Comparison of ENCODE assay signal across 8 cellular contexts in the genomic region with DNA sequence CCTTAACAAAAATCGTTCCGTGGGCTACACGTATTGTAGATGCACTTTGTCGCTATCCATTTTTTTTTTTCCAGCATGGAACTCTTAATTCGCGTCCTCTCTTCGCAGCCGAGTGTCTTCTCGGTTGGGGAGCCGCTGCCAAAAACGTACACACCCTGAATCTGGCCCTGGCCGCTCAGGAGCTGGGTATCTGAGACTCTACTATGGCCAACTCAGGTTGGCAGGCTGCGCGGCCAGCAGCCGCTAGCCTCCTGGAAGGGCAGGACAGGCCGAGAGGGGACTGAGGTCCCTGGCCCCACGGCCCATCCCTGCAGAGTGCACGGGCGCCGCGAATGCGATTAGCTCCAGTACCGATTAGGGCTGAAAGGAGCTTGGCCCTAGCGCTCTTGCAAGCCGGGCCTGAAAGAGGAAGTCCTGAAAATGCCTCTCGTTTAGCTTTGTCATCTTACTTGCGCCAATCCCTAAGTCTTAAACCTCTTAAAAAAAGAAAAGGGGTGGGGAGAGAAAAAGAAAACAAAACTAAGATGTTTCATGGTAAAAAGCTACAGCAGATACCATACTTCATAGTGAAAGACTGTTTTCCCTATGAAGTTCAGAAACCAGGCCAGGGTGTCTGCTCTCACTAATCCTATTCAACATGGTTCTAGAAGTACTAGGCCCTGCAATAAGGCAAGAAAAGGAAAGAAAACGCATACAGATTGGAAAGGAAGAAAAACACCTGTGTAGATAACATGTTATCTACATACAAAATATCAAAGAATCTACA.
DNase-seq lines count a peak whose midpoint lies in the region; ATAC-seq and TF ChIP-seq lines count a peak whose summit lies in the region.

No MANE protein-coding gene starts in this region.

- TF ChIP-seq POLR2A in Peyer's patch (IDR thresholded peaks at IDR 0.05): peak in 1 of 2 donors; percentile 8
- TF ChIP-seq POLR2A in prostate gland (IDR thresholded peaks at IDR 0.05): peak; percentile 28
- TF ChIP-seq POLR2A in vagina (IDR thresholded peaks at IDR 0.05): no peak

- H3K27ac Mint-ChIP-seq in activated naive CD4-positive, alpha-beta T cell treated with anti-CD3 and anti-CD28 coated beads, Interleukin-2, amount 10 ng/mL, durations not matched to agents 7 days and 5 days: peak overlapping the region; percentile 96

- peaks cover 22% of the 10 kb centered on the region for H3K4me1 Mint-ChIP-seq in activated naive CD4-positive, alpha-beta T cell treated with anti-CD3 and anti-CD28 coated beads, Interleukin-2, amount 10 ng/mL, durations not matched to agents 7 days and 5 days

- H3K9me3 Mint-ChIP-seq in activated naive CD4-positive, alpha-beta T cell treated with anti-CD3 and anti-CD28 coated beads, Interleukin-2, amount 10 ng/mL, durations not matched to agents 7 days and 5 days: peaks cover 5% of the 10 kb centered on the region

- peaks cover 0 to 2% (median 0%) of the 10 kb centered on the region in 3 donors for H3K36me3 ChIP-seq in Peyer's patch
- H3K36me3 ChIP-seq in prostate gland: no peaks in the 10 kb centered on the region
- no peaks in the 10 kb centered on the region for H3K36me3 ChIP-seq in vagina

- DNase-seq in Peyer's patch (peak; percentile 71 to 84 (median 74)), cardiac septum (ENCODE audit: low spot score) (peak; percentile 86), prostate gland (ENCODE audit: low spot score) (peak; percentile 20), vagina (ENCODE audit: extremely low spot score in 2 of 2) (no peak), epidermal melanocyte (ENCODE audit: insufficient read length, low spot score) (no peak)
- DNase-seq in activated naive CD4-positive, alpha-beta T cell treated with anti-CD3 and anti-CD28 coated beads, Interleukin-2, amount 10 ng/mL, durations not matched to agents 7 days and 5 days: peak; percentile 74

- H3K27me3 ChIP-seq in Peyer's patch (no peaks in the 10 kb centered on the region), prostate gland (replicated peaks; ENCODE audit: insufficient read depth) (no peaks in the 10 kb centered on the region), vagina (no peaks in the 10 kb centered on the region)

- peak; percentile 73 for ATAC-seq in GM18517 (IDR thresholded peaks at IDR 0.05; ENCODE audit: unreplicated experiment)
- ATAC-seq in HG02870 (IDR thresholded peaks at IDR 0.05; ENCODE audit: unreplicated experiment): peak; percentile 51

- peaks cover 3% of the 10 kb centered on the region for H3K36me3 Mint-ChIP-seq in activated naive CD4-positive, alpha-beta T cell treated with anti-CD3 and anti-CD28 coated beads, Interleukin-2, amount 10 ng/mL, durations not matched to agents 7 days and 5 days

- no peak for TF ChIP-seq CTCF in Peyer's patch (IDR thresholded peaks at IDR 0.05)
- TF ChIP-seq CTCF in prostate gland (IDR thresholded peaks at IDR 0.05): no peak
- no peak for TF ChIP-seq CTCF in vagina (IDR thresholded peaks at IDR 0.05)

- CTCF ChIA-PET in activated naive CD4-positive, alpha-beta T cell treated with anti-CD3 and anti-CD28 coated beads, Interleukin-2, amount 10 ng/mL, durations not matched to agents 7 days and 5 days (lab: Charles Lee): interaction anchor here (0.6 to 3.8 kb wide), 12 partner anchors 8 to 184 kb away, joined by 3 to 26 read pairs (median 4); a partner anchor contains a TSS

- intact Hi-C loops in cardiac septum (cut with DNase I) (loop anchor here (2.0 to 5.0 kb wide), 3 partner anchors 62 to 114 kb away; a partner anchor contains a TSS), prostate gland (cut with DNase I) (loop anchor here (5.0 kb wide), 2 partner anchors 49 to 104 kb away; no protein-coding TSS in a partner anchor), vagina (cut with DNase I) (loop anchor here (10.0 kb wide), 1 partner anchor 122 kb away; no protein-coding TSS in a partner anchor)

- 22% methylated on average over 28 of the region's 28 CpGs for WGBS in prostate gland

- H3K9me3 ChIP-seq in Peyer's patch (no peaks in the 10 kb centered on the region), prostate gland (no peaks in the 10 kb centered on the region), vagina (no peaks in the 10 kb centered on the region)

- H3K27me3 Mint-ChIP-seq in activated naive CD4-positive, alpha-beta T cell treated with anti-CD3 and anti-CD28 coated beads, Interleukin-2, amount 10 ng/mL, durations not matched to agents 7 days and 5 days: no peaks in the 10 kb centered on the region

- peak overlapping the region; percentile 92 to 99 (median 96) for H3K27ac ChIP-seq in Peyer's patch
- peak overlapping the region; percentile 84 to 95 for H3K27ac ChIP-seq in prostate gland
- H3K27ac ChIP-seq in vagina: peak overlapping the region; percentile 94

- peak overlapping the region; percentile 71 to 92 (median 78) for H3K4me3 ChIP-seq in Peyer's patch
- H3K4me3 ChIP-seq in prostate gland: peak overlapping the region; percentile 71 to 82
- H3K4me3 ChIP-seq in vagina: peak overlapping the region; percentile 62 to 84

- peak overlapping the region; percentile 88 for H3K4me3 Mint-ChIP-seq in activated naive CD4-positive, alpha-beta T cell treated with anti-CD3 and anti-CD28 coated beads, Interleukin-2, amount 10 ng/mL, durations not matched to agents 7 days and 5 days

- H3K4me1 ChIP-seq in Peyer's patch (peaks cover 0 to 15% (median 0%) of the 10 kb centered on the region in 4 donors), prostate gland (replicated peaks) (peaks cover 3% of the 10 kb centered on the region), vagina (peaks cover 24% of the 10 kb centered on the region)

Comparison
In these comparisons a context has a peak if more than half of its experiments do, and no peak if none do; other contexts are left out.
1. DNase-seq: peak in Peyer's patch (3 of 3), activated naive CD4-positive, alpha-beta T cell treated with anti-CD3 and anti-CD28 coated beads, Interleukin-2, amount 10 ng/mL, durations not matched to agents 7 days and 5 days (single experiment), cardiac septum (single experiment) and prostate gland (single experiment); none in vagina (0 of 2) and epidermal melanocyte (single experiment).
2. Peak in every context shown above with its lines, with median percentiles within 50 percentile points of each other: H3K27ac ChIP-seq and H3K4me3 ChIP-seq.